ENCODE assay signal across 10 cellular contexts in the genomic region with DNA sequence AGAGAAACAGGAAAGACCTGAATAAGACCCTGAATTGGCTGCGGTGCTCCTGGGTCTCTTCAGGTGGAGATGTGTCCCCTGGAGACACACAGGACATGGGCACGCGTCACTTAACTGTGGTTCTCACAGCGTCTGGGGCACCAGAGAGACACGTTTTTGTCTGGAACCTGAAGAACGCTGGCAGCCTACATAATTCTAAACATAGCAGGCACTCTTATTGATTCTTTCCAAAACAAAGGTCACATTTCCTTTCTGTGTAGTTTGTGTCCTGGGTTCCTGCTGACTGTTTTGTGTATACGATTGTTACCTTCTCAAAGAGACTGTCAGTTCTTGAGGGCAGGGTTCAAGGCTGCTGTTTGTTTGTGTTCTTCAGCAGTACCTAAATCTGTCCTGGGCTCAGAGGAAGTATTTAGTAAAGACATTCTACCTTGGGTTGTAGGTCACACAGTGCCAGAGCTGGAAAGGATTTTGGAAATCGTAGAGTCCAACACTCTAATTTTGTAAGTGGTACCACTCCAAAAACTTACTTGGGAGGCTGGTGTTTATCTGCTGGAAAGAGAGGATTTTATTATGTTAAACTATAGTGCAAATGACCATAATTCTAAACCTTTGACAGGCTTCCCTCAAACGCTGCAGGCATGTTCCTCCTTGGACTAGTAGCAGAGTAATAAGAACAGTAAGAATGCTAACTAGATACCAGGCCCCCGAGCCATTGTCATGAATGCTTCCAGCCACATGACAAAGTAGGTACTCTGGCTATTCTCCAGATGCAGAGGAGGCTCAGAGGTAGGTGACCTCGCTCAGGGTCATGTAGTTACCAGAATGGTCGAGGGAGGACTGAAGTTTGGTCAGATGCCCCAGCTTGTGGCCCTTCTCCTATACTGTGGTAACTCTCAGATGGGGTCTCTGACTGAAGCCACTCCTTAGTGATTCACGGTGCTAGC.
DNase-seq lines count a peak whose midpoint lies in the region; ATAC-seq and FAIRE-seq lines count a peak whose summit lies in the region.
"Had no signal": no experiment of that assay in that cellular context is flagged by ENCODE, and none has a peak within 500 bp of the region (broad histone marks: within the 10 kb centered on the region; RNA-seq: fewer than 3 reads in every experiment).

No MANE protein-coding gene starts in this region.

- H3K4me1 ChIP-seq in ACC112 (ENCODE audit: control insufficient read depth, insufficient read depth, low read length, unreplicated experiment), result peaks cover 64% of the 10 kb centered on the region

- peak overlapping the region; percentile 79 to 96 for H3K27ac Mint-ChIP-seq in natural killer cell treated with Interleukin-12 subunit alpha and Interleukin-12 subunit beta and Interleukin-15 and Interleukin-18, amount 100 ng/mL, for 72 hours

- no peaks in the 10 kb centered on the region for H3K27me3 Mint-ChIP-seq in natural killer cell treated with Interleukin-12 subunit alpha and Interleukin-12 subunit beta and Interleukin-15 and Interleukin-18, amount 100 ng/mL, for 72 hours

- no peaks in the 10 kb centered on the region for H3K27me3 ChIP-seq in ACC112 (ENCODE audit: insufficient read depth, low read length)

- no peaks in the 10 kb centered on the region for H3K79me2 ChIP-seq in ACC112 (ENCODE audit: control insufficient read depth, insufficient read depth, low read length, unreplicated experiment)

- no peak overlapping the region for H2AFZ ChIP-seq in ACC112 (ENCODE audit: low read length, unreplicated experiment)

- H3K4me3 Mint-ChIP-seq in natural killer cell treated with Interleukin-12 subunit alpha and Interleukin-12 subunit beta and Interleukin-15 and Interleukin-18, amount 100 ng/mL, for 72 hours, result peak overlapping the region; percentile 53

- DNase-seq in RPMI7951 (ENCODE audit: low read depth) (peak; percentile 44), epithelial cell of prostate (ENCODE audit: low read depth, low spot score) (no peak), HTR-8/SVneo (ENCODE audit: insufficient read length, low spot score) (no peak), RKO (ENCODE audit: low spot score) (no peak), DMS 273 (lab: John Stamatoyannopoulos, UW; ENCODE audit: unreplicated experiment) (no peak), NCI-H82 (lab: John Stamatoyannopoulos, UW) (no peak)
- no peak for DNase-seq in natural killer cell treated with Interleukin-12 subunit alpha and Interleukin-12 subunit beta and Interleukin-15 and Interleukin-18, amount 100 ng/mL, for 72 hours (ENCODE audit: low spot score)
- DNase-seq: NCI-H524 treated with DMSO at 0.1 percent for 48 hours, posterior cingulate gyrus had no signal

- peaks cover 72 to 80% of the 10 kb centered on the region in 2 donors for H3K4me1 Mint-ChIP-seq in natural killer cell treated with Interleukin-12 subunit alpha and Interleukin-12 subunit beta and Interleukin-15 and Interleukin-18, amount 100 ng/mL, for 72 hours (ENCODE audit: low read depth in 2 of 2)

- no peaks in the 10 kb centered on the region for H3K9me3 Mint-ChIP-seq in natural killer cell treated with Interleukin-12 subunit alpha and Interleukin-12 subunit beta and Interleukin-15 and Interleukin-18, amount 100 ng/mL, for 72 hours

- FAIRE-seq in HTR-8/SVneo (lab: Jason Lieb, UNC), result no peak

- H3K4me3 ChIP-seq in ACC112 (ENCODE audit: low read depth, low read length), result no peak overlapping the region

- H3K36me3 ChIP-seq in ACC112 (ENCODE audit: insufficient read depth, low read length), result peaks cover 3% of the 10 kb centered on the region; the same call in 1 of the 2 replicates

- no peak for ATAC-seq in natural killer cell treated with Interleukin-12 subunit alpha and Interleukin-12 subunit beta and Interleukin-15 and Interleukin-18, amount 100 ng/mL, for 72 hours

- peaks cover 17% of the 10 kb centered on the region for H3K36me3 Mint-ChIP-seq in natural killer cell treated with Interleukin-12 subunit alpha and Interleukin-12 subunit beta and Interleukin-15 and Interleukin-18, amount 100 ng/mL, for 72 hours

- H3K27ac ChIP-seq in ACC112 (ENCODE audit: low read depth, low read length), result peak overlapping the region; percentile 85
- peak overlapping the region; percentile 17 for H3K27ac ChIP-seq in epithelial cell of prostate
